In the genomic region with DNA sequence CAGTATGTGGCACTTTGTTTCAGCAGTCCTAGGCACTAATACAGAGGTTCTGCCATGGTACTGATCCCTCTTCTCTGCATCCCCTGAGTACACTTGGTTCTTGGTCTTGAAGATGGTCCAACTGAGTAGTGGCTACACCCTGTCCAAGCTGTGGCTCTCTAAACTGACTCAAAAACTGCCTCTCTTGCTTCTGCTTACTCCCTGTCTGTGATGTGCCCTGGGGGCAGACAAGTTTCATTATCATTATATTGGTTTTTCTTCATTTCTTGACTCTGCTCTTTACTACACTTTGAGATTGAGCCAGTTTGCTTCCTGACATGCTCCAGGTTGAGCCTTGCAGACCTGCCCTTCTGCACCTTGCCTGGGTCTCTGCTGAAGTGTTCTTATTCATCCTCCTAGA, we compare ENCODE assay signal across 20 cellular contexts. TPM values are rescaled to one million over a fixed set of nuclear protein-coding genes. Genes with fewer than 3 reads are reported as not detected.
A peak's percentile ranks its signal among the peaks of the same experiment; 100 is the strongest.
DNase-seq lines count a peak whose midpoint lies in the region; ATAC-seq, FAIRE-seq and TF ChIP-seq lines count a peak whose summit lies in the region.
"Had no signal": no experiment of that assay in that cellular context is flagged by ENCODE, and none has a peak within 500 bp of the region (broad histone marks: within the 10 kb centered on the region; RNA-seq: fewer than 3 reads in every experiment).

No MANE protein-coding gene starts in this region.

- CTCF ChIA-PET in GM12878 (lab: Yijun Ruan, JAX), result interaction anchor here (0.9 to 1.4 kb wide), 4 partner anchors 11 to 131 kb away, joined by 3 to 4 read pairs (median 4); no protein-coding TSS in a partner anchor
- CTCF ChIA-PET in activated CD4-positive, alpha-beta memory T cell treated with anti-CD3 and anti-CD28 coated beads for 36 hours (lab: Charles Lee), result no interaction called here
- CTCF ChIA-PET in activated CD8-positive, alpha-beta memory T cell treated with anti-CD3 and anti-CD28 coated beads, Interleukin-2, amount 10 ng/mL, durations not matched to agents 7 days and 5 days (lab: Charles Lee), result no interaction called here

- peaks cover 11% of the 10 kb centered on the region for H3K27me3 Mint-ChIP-seq in activated CD4-positive, alpha-beta memory T cell treated with anti-CD3 and anti-CD28 coated beads for 36 hours
- H3K27me3 Mint-ChIP-seq in activated CD8-positive, alpha-beta memory T cell treated with anti-CD3 and anti-CD28 coated beads, Interleukin-2, amount 10 ng/mL, durations not matched to agents 7 days and 5 days, result peaks cover 27% of the 10 kb centered on the region
- H3K27me3 Mint-ChIP-seq: dendritic cell treated with granulocyte-macrophage colony-stimulating factor and Interleukin-4, amounts not matched to agents 40 ng/mL and 50 ng/mL, for 4 days had no signal

- H3K4me3 ChIP-seq in GM12878 (peak overlapping the region; percentile 38; the same call in 1 of the 2 replicates), left lung (no peak overlapping the region)
- H3K4me3 ChIP-seq: HAP-1, lower lobe of right lung, ovary had no signal

- H3K79me2 ChIP-seq in GM12878 (ENCODE audit: control insufficient read depth, insufficient read depth, low read length), result peaks cover 35% of the 10 kb centered on the region

- H3K4me1 ChIP-seq in GM12878 (ENCODE audit: control insufficient read depth, insufficient read depth, low read length) (peaks cover 9% of the 10 kb centered on the region), left lung (peaks cover 0 to 5% of the 10 kb centered on the region in 2 donors)
- H3K4me1 ChIP-seq: HAP-1 had no signal

- no peak for TF ChIP-seq EP300 in GM12878 (IDR thresholded peaks at IDR 0.05; ENCODE audit: borderline replicate concordance in 1 of 2, control insufficient read depth in 1 of 2, low read depth in 2 of 2, low read length in 2 of 2)

- no peaks in the 10 kb centered on the region for H3K36me3 ChIP-seq in GM12878 (ENCODE audit: control insufficient read depth in 2 of 2, insufficient read depth in 2 of 2, low read length in 1 of 2)
- no peaks in the 10 kb centered on the region for H3K36me3 ChIP-seq in left lung
- H3K36me3 ChIP-seq: brain microvascular endothelial cell, HAP-1, lower lobe of right lung, ovary had no signal

- H3K27ac ChIP-seq in GM12878 (ENCODE audit: control insufficient read depth, insufficient read depth), result peak overlapping the region; percentile 79
- no peak overlapping the region for H3K27ac ChIP-seq in left lung
- H3K27ac ChIP-seq: brain microvascular endothelial cell, lower lobe of right lung, ovary had no signal

- H3K4me2 ChIP-seq in GM12878 (ENCODE audit: control insufficient read depth, insufficient read depth), result peak overlapping the region; percentile 59; the same call in 1 of the 2 replicates

- peak; percentile 51 for FAIRE-seq in GM12891 (lab: Jason Lieb, UNC)
- no peak for FAIRE-seq in GM12878 (lab: Jason Lieb, UNC)
- FAIRE-seq: RCC 7860 had no signal

- H3K9me3 Mint-ChIP-seq in activated CD4-positive, alpha-beta memory T cell treated with anti-CD3 and anti-CD28 coated beads for 36 hours, result no peaks in the 10 kb centered on the region
- H3K9me3 Mint-ChIP-seq in activated CD8-positive, alpha-beta memory T cell treated with anti-CD3 and anti-CD28 coated beads, Interleukin-2, amount 10 ng/mL, durations not matched to agents 7 days and 5 days (ENCODE audit: low read depth), result no peaks in the 10 kb centered on the region
- H3K9me3 Mint-ChIP-seq: activated naive CD8-positive, alpha-beta T cell treated with anti-CD3 and anti-CD28 coated beads for 36 hours; activated T-cell treated with anti-CD3 and anti-CD28 coated beads, Interleukin-2, amount 50 U/mL, for 24 hours; dendritic cell treated with granulocyte-macrophage colony-stimulating factor and Interleukin-4, amounts not matched to agents 40 ng/mL and 50 ng/mL, for 4 days had no signal

- no peak for DNase-seq in GM12891 (ENCODE audit: insufficient read length, low spot score)
- DNase-seq in GM12878 (ENCODE audit: low read depth, low spot score), result no peak
- DNase-seq in ureter (ENCODE audit: low spot score), result no peak
- DNase-seq in activated CD4-positive, alpha-beta memory T cell treated with anti-CD3 and anti-CD28 coated beads for 36 hours, result no peak
- DNase-seq in left lung, result no peak
- DNase-seq in activated CD8-positive, alpha-beta memory T cell treated with anti-CD3 and anti-CD28 coated beads, Interleukin-2, amount 10 ng/mL, durations not matched to agents 7 days and 5 days, result no peak
- DNase-seq: activated naive CD8-positive, alpha-beta T cell treated with anti-CD3 and anti-CD28 coated beads for 36 hours; activated T-cell treated with anti-CD3 and anti-CD28 coated beads, Interleukin-2, amount 50 U/mL, for 24 hours; brain microvascular endothelial cell; KBM-7; lower lobe of right lung; NCI-H1105 treated with DMSO at 0.1 percent for 48 hours; NCI-H748 treated with DMSO at 0.1 percent for 48 hours; ovary; stimulated activated CD4-positive, alpha-beta T cell treated with anti-CD3 and anti-CD28 coated beads, Interleukin-1b, Interleukin-23, amount 100 ng/mL, for 48 hours had no signal

- SMC1A ChIA-PET in GM12878 (lab: Charles Lee; ENCODE audit: uncharacterized antibody, unreplicated experiment), result interaction anchor here (0.8 to 8.1 kb wide), 12 partner anchors 9 to 208 kb away, joined by 3 to 139 read pairs (median 4); a partner anchor contains a TSS

- in situ Hi-C loops in GM12878 (cut with MboI), result no loop called here

- 0 out of 2 replicates have a peak overlapping the region, but pooled peaks have one; percentile 4 for H2AFZ ChIP-seq in GM12878 (ENCODE audit: control insufficient read depth, low read depth, low read length)

- TF ChIP-seq CTCF in GM12878 (IDR thresholded peaks at IDR 0.05 in 2 of 3, conservative IDR thresholded peaks at IDR 0.05 in 1 of 3; ENCODE audit: control insufficient read depth in 2 of 3, extremely low read depth in 1 of 3, insufficient read depth in 1 of 3, low read depth in 3 of 3, low read length in 3 of 3), result no peak
- TF ChIP-seq CTCF in left lung (IDR thresholded peaks at IDR 0.05), result no peak

- H3K9me3 ChIP-seq in GM12878 (replicated peaks; ENCODE audit: control insufficient read depth, insufficient read depth, low read length) (no peaks in the 10 kb centered on the region; the same call in 1 of the 3 replicates), left lung (no peaks in the 10 kb centered on the region)
- H3K9me3 ChIP-seq: HAP-1, lower lobe of right lung, ovary had no signal

- no peak for TF ChIP-seq RAD21 in GM12878 (IDR thresholded peaks at IDR 0.05; ENCODE audit: insufficient read depth, low read depth, low read length)

- ATAC-seq in GM21381 (IDR thresholded peaks at IDR 0.05; ENCODE audit: unreplicated experiment) (peak; percentile 34), HG03354 (IDR thresholded peaks at IDR 0.05; ENCODE audit: poor library complexity, severe bottlenecking, unreplicated experiment) (peak; percentile 45), GM12878 (peak; percentile 76), left lung (no peak)
- ATAC-seq in activated CD8-positive, alpha-beta memory T cell treated with anti-CD3 and anti-CD28 coated beads, Interleukin-2, amount 10 ng/mL, durations not matched to agents 7 days and 5 days, result no peak

- no peaks in the 10 kb centered on the region for H3K27me3 ChIP-seq in GM12878 (replicated peaks in 1 of 2; ENCODE audit: control insufficient read depth in 2 of 2, insufficient read depth in 2 of 2, low read length in 1 of 2)
- no peaks in the 10 kb centered on the region for H3K27me3 ChIP-seq in left lung
- H3K27me3 ChIP-seq: brain microvascular endothelial cell, ovary had no signal

- H3K36me3 Mint-ChIP-seq in activated CD4-positive, alpha-beta memory T cell treated with anti-CD3 and anti-CD28 coated beads for 36 hours, result no peaks in the 10 kb centered on the region
- H3K36me3 Mint-ChIP-seq in activated CD8-positive, alpha-beta memory T cell treated with anti-CD3 and anti-CD28 coated beads, Interleukin-2, amount 10 ng/mL, durations not matched to agents 7 days and 5 days, result no peaks in the 10 kb centered on the region
- H3K36me3 Mint-ChIP-seq: activated naive CD8-positive, alpha-beta T cell treated with anti-CD3 and anti-CD28 coated beads for 36 hours had no signal

- RAD21 ChIA-PET in GM12878 (lab: Charles Lee; ENCODE audit: unreplicated experiment), result interaction anchor here (1.0 to 3.9 kb wide), 8 partner anchors 10 to 189 kb away, joined by 3 to 36 read pairs (median 6); a partner anchor contains a TSS

- POLR2A ChIA-PET in GM12878 (lab: Charles Lee), result interaction anchor here (0.9 to 4.0 kb wide), 6 partner anchors 10 to 26 kb away, joined by 3 to 43 read pairs (median 6); no protein-coding TSS in a partner anchor
- POLR2A ChIA-PET in activated CD4-positive, alpha-beta memory T cell treated with anti-CD3 and anti-CD28 coated beads for 36 hours (lab: Charles Lee), result no interaction called here

- no peak overlapping the region for H3K4me3 Mint-ChIP-seq in activated CD4-positive, alpha-beta memory T cell treated with anti-CD3 and anti-CD28 coated beads for 36 hours
- no peak overlapping the region for H3K4me3 Mint-ChIP-seq in activated CD8-positive, alpha-beta memory T cell treated with anti-CD3 and anti-CD28 coated beads, Interleukin-2, amount 10 ng/mL, durations not matched to agents 7 days and 5 days
- H3K4me3 Mint-ChIP-seq: activated naive CD8-positive, alpha-beta T cell treated with anti-CD3 and anti-CD28 coated beads for 36 hours; activated T-cell treated with anti-CD3 and anti-CD28 coated beads, Interleukin-2, amount 50 U/mL, for 24 hours; dendritic cell treated with granulocyte-macrophage colony-stimulating factor and Interleukin-4, amounts not matched to agents 40 ng/mL and 50 ng/mL, for 4 days had no signal

- no peaks in the 10 kb centered on the region for H4K20me1 ChIP-seq in GM12878 (ENCODE audit: control insufficient read depth, insufficient read depth)

- no peak overlapping the region for H3K27ac Mint-ChIP-seq in activated CD4-positive, alpha-beta memory T cell treated with anti-CD3 and anti-CD28 coated beads for 36 hours
- H3K27ac Mint-ChIP-seq in activated CD8-positive, alpha-beta memory T cell treated with anti-CD3 and anti-CD28 coated beads, Interleukin-2, amount 10 ng/mL, durations not matched to agents 7 days and 5 days, result no peak overlapping the region
- H3K27ac Mint-ChIP-seq: activated naive CD8-positive, alpha-beta T cell treated with anti-CD3 and anti-CD28 coated beads for 36 hours; activated T-cell treated with anti-CD3 and anti-CD28 coated beads, Interleukin-2, amount 50 U/mL, for 24 hours; dendritic cell treated with granulocyte-macrophage colony-stimulating factor and Interleukin-4, amounts not matched to agents 40 ng/mL and 50 ng/mL, for 4 days had no signal

- no TSS peak for BruUV-seq in GM12878 (replicated peaks; lab: Mats Ljungman, UMichigan)

- intact Hi-C loops in GM12878 (cut with micrococcal nuclease; ENCODE audit: unreplicated experiment), result no loop called here
- intact Hi-C loops in activated CD4-positive, alpha-beta memory T cell treated with anti-CD3 and anti-CD28 coated beads for 36 hours (cut with micrococcal nuclease), result no loop called here
- intact Hi-C loops in left lung (cut with DNase I), result no loop called here

- H3K4me1 Mint-ChIP-seq in activated CD4-positive, alpha-beta memory T cell treated with anti-CD3 and anti-CD28 coated beads for 36 hours (ENCODE audit: low read depth), result no peaks in the 10 kb centered on the region
- H3K4me1 Mint-ChIP-seq in activated CD8-positive, alpha-beta memory T cell treated with anti-CD3 and anti-CD28 coated beads, Interleukin-2, amount 10 ng/mL, durations not matched to agents 7 days and 5 days, result no peaks in the 10 kb centered on the region
- H3K4me1 Mint-ChIP-seq: activated naive CD8-positive, alpha-beta T cell treated with anti-CD3 and anti-CD28 coated beads for 36 hours had no signal

- TF ChIP-seq POLR2A in GM12891 (IDR thresholded peaks at IDR 0.05; ENCODE audit: low read depth, low read length), result no peak; the same call in 1 of the 2 replicates
- no peak for TF ChIP-seq POLR2A in GM12878 (IDR thresholded peaks at IDR 0.05; ENCODE audit: low read depth, low read length)

- H3K9ac ChIP-seq in GM12878 (ENCODE audit: control insufficient read depth, insufficient read depth, low read length), result peak overlapping the region; percentile 16; the same call in 1 of the 2 replicates

RNA-seq across cellular contexts. Expression of a gene that starts 18.9 kb away (rescaled TPM):
- 8.3 TPM for polyA plus RNA-seq in GM12891 (2012; ENCODE audit: low read depth, missing spikeins)
- total RNA-seq in GM12878 (2013; cell fraction: nucleolus; rRNA removed), result 172 and 176 TPM in 2 replicates
- 35.4 and 43.9 TPM in 2 replicates for total RNA-seq in GM12878 (2014; rRNA removed)
- total RNA-seq in GM12878 (2014; rRNA removed; fragmentation: Illumina TruSeq; extraction: Trizol), result 38.6 and 39.2 TPM in 2 replicates
- 36.2 TPM in 2 replicates for total RNA-seq in GM12878 (2021)
- 3.2 TPM for polyA plus RNA-seq in GM12878 (2011; ENCODE audit: low read depth)
- 20.2 and 31.3 TPM in 2 replicates for polyA plus RNA-seq in GM12878 (2011; rRNA removed)
- polyA plus RNA-seq in GM12878 (2011; cell fraction: cytosol; rRNA removed), result 6.9 and 9.8 TPM in 2 replicates
- 21.4 and 27.9 TPM in 2 replicates for polyA plus RNA-seq in GM12878 (2011; cell fraction: nucleus; rRNA removed)
- polyA plus RNA-seq in GM12878 (2012), result 6.3 and 11.1 TPM in 2 replicates
- polyA plus RNA-seq in GM12878 (2014; fragmentation: Illumina TruSeq; extraction: Trizol), result 38.8 and 58.0 TPM in 2 replicates
- 10 to 100 TPM; 19.5 to 31.4 TPM for polyA plus RNA-seq in GM12878 (2014; fragmentation: Nextera tagmentation; extraction: Ambion mirVana)
- polyA plus RNA-seq in GM12878 (2014; rRNA removed), result 32.4 and 41.2 TPM in 2 replicates
- polyA plus RNA-seq in GM12878 (2016; fragmentation: Nextera tagmentation; extraction: Ambion mirVana), result 10 to 100 TPM; 38.8 to 40.4 TPM
- polyA minus RNA-seq in GM12878 (2011; rRNA and poly(A)+ RNA removed), result 10.3 and 13.2 TPM in 2 replicates
- 7.8 and 8.3 TPM in 2 replicates for polyA minus RNA-seq in GM12878 (2011; cell fraction: cytosol; rRNA and poly(A)+ RNA removed)
- 25.9 and 40.0 TPM in 2 replicates for polyA minus RNA-seq in GM12878 (2011; cell fraction: nucleus; rRNA and poly(A)+ RNA removed)
- 7.8 TPM for total RNA-seq in ureter
- not detected for total RNA-seq in activated CD4-positive, alpha-beta memory T cell treated with anti-CD3 and anti-CD28 coated beads for 36 hours
- total RNA-seq in left lung, result 10 to 100 TPM; 10.9 to 30.8 TPM
- under 1 TPM in 1 of 2 experiments, not detected in 1; 0.12 TPM for total RNA-seq in activated CD8-positive, alpha-beta memory T cell treated with anti-CD3 and anti-CD28 coated beads, Interleukin-2, amount 10 ng/mL, durations not matched to agents 7 days and 5 days

Comparison
In these comparisons a context has a peak if more than half of its experiments do, and no peak if none do; other contexts are left out.
1. ATAC-seq: peak in GM21381 (single experiment), HG03354 (single experiment) and GM12878 (single experiment); none in left lung (single experiment) and activated CD8-positive, alpha-beta memory T cell treated with anti-CD3 and anti-CD28 coated beads, Interleukin-2, amount 10 ng/mL, durations not matched to agents 7 days and 5 days (single experiment).